Comparison of ENCODE assay signal across 31 cellular contexts in genomic region chr14:76752744-76753143, GRCh38. TPM values are rescaled to one million over a fixed set of nuclear protein-coding genes. Genes with fewer than 3 reads are reported as not detected.
DNase-seq lines count a peak whose midpoint lies in the region; ATAC-seq and TF ChIP-seq lines count a peak whose summit lies in the region.
"Had no signal": no experiment of that assay in that cellular context is flagged by ENCODE, and none has a peak within 500 bp of the region (broad histone marks: within the 10 kb centered on the region; RNA-seq: fewer than 3 reads in every experiment).

No MANE protein-coding gene starts in this region.

- ATAC-seq in GM18867 (IDR thresholded peaks at IDR 0.05; ENCODE audit: unreplicated experiment) (no peak), GM18498 (IDR thresholded peaks at IDR 0.05; ENCODE audit: unreplicated experiment) (no peak)
- ATAC-seq: activated CD4-positive, CD25-positive, alpha-beta regulatory T cell treated with anti-CD3 and anti-CD28 coated beads, Interleukin-2, amount 50 U/mL, for 24 hours; activated naive CD8-positive, alpha-beta T cell treated with anti-CD3 and anti-CD28 coated beads, Interleukin-2, amount 50 U/mL, for 24 hours; gastroesophageal sphincter; left lobe of liver; psoas muscle had no signal

- no peak overlapping the region for H3K4me3 Mint-ChIP-seq in HFFc6
- H3K4me3 Mint-ChIP-seq: activated CD4-positive, alpha-beta memory T cell treated with anti-CD3 and anti-CD28 coated beads, Interleukin-2, amount 10 ng/mL, durations not matched to agents 7 days and 5 days; activated naive CD8-positive, alpha-beta T cell treated with anti-CD3 and anti-CD28 coated beads, Interleukin-2, amount 50 U/mL, for 24 hours; H9; immature natural killer cell; T-helper 1 cell treated with Interleukin-12 subunit alpha and Interleukin-12 subunit beta and Interleukin-4 antibody, amounts not matched to agents 30 μg/mL and 1 μg/mL, for 36 hours had no signal

- peaks cover 23% of the 10 kb centered on the region for H3K27me3 Mint-ChIP-seq in HFFc6 (ENCODE audit: insufficient read depth)

- no peak for TF ChIP-seq CTCF in HFFc6 (IDR thresholded peaks at IDR 0.05)

- H3K4me1 Mint-ChIP-seq in HFFc6 (ENCODE audit: low read depth): no peaks in the 10 kb centered on the region
- H3K4me1 Mint-ChIP-seq: activated CD4-positive, alpha-beta memory T cell treated with anti-CD3 and anti-CD28 coated beads, Interleukin-2, amount 10 ng/mL, durations not matched to agents 7 days and 5 days; activated naive CD8-positive, alpha-beta T cell treated with anti-CD3 and anti-CD28 coated beads, Interleukin-2, amount 50 U/mL, for 24 hours; H9; immature natural killer cell had no signal

- no peak overlapping the region for H3K27ac Mint-ChIP-seq in HFFc6
- H3K27ac Mint-ChIP-seq: activated CD4-positive, alpha-beta memory T cell treated with anti-CD3 and anti-CD28 coated beads, Interleukin-2, amount 10 ng/mL, durations not matched to agents 7 days and 5 days; activated naive CD8-positive, alpha-beta T cell treated with anti-CD3 and anti-CD28 coated beads, Interleukin-2, amount 50 U/mL, for 24 hours; immature natural killer cell; T-helper 1 cell treated with Interleukin-12 subunit alpha and Interleukin-12 subunit beta and Interleukin-4 antibody, amounts not matched to agents 30 μg/mL and 1 μg/mL, for 36 hours had no signal

- H3K9me3 Mint-ChIP-seq in HFFc6: no peaks in the 10 kb centered on the region
- H3K9me3 Mint-ChIP-seq: activated CD4-positive, alpha-beta memory T cell treated with anti-CD3 and anti-CD28 coated beads, Interleukin-2, amount 10 ng/mL, durations not matched to agents 7 days and 5 days; activated naive CD8-positive, alpha-beta T cell treated with anti-CD3 and anti-CD28 coated beads, Interleukin-2, amount 50 U/mL, for 24 hours; immature natural killer cell; T-helper 1 cell treated with Interleukin-12 subunit alpha and Interleukin-12 subunit beta and Interleukin-4 antibody, amounts not matched to agents 30 μg/mL and 1 μg/mL, for 36 hours had no signal

- DNase-seq in NCI-H446 (lab: John Stamatoyannopoulos, UW): peak; percentile 25 to 78
- peak; percentile 48 for DNase-seq in cerebellar cortex (ENCODE audit: low spot score)
- peak; percentile 90 for DNase-seq in medulla oblongata (ENCODE audit: extremely low spot score)
- peak; percentile 79 for DNase-seq in superior temporal gyrus (ENCODE audit: extremely low spot score)
- DNase-seq in HFFc6: no peak
- DNase-seq: activated CD4-positive, alpha-beta memory T cell treated with anti-CD3 and anti-CD28 coated beads, Interleukin-2, amount 10 ng/mL, durations not matched to agents 7 days and 5 days; activated CD8-positive, alpha-beta memory T cell treated with anti-CD3 and anti-CD28 coated beads, Interleukin-2, amount 50 U/mL, for 4 hours; activated naive CD4-positive, alpha-beta T cell; activated naive CD8-positive, alpha-beta T cell treated with anti-CD3 and anti-CD28 coated beads, Interleukin-2, amount 50 U/mL, for 24 hours; Caco-2; cerebellar nuclear complex; DND-41; H9; immature natural killer cell; mesenchymal stem cell; MG63; NCI-H1105 treated with DMSO at 0.1 percent for 48 hours; NCI-H2029; NCI-H526; NK-92 treated with Interleukin-12 subunit alpha and Interleukin-12 subunit beta, amount 100 ng/mL, for 24 hours; psoas muscle; sigmoid colon; stimulated activated CD4-positive, alpha-beta T cell treated with anti-CD3 and anti-CD28 coated beads, Interleukin-12 subunit alpha, Interleukin-12 subunit beta, amount 100 ng/mL, for 4 hours; stimulated activated CD4-positive, alpha-beta T cell treated with anti-CD3 and anti-CD28 coated beads, Interleukin-2, amount 100 ng/mL, for 48 hours; upper lobe of left lung had no signal

- no peaks in the 10 kb centered on the region for H3K36me3 Mint-ChIP-seq in HFFc6 (ENCODE audit: low read depth)
- H3K36me3 Mint-ChIP-seq: immature natural killer cell had no signal

RNA-seq across cellular contexts. Expression of gene VASH1, which starts 8.5 kb away (rescaled TPM):
- 1 to 10 TPM in 5 of 6 experiments, under 1 TPM in 1; 0.94 to 2.9 (median 1.5) TPM for total RNA-seq in HFFc6 (2021; fragmentation: NEBNext Ultra II Directional; extraction: Animal tissue kit (Norgen Biotek cat#: 25700))

RNA-seq across cellular contexts. Expression of gene ANGEL1, which starts 59.9 kb away (rescaled TPM):
- total RNA-seq in HFFc6 (2021; fragmentation: NEBNext Ultra II Directional; extraction: Animal tissue kit (Norgen Biotek cat#: 25700)): 1 to 10 TPM; 7.4 to 9.6 (median 8.0) TPM
